Comparison of ENCODE assay signal across 6 cellular contexts in genomic region chr15:43070249-43070648, GRCh38.
"Had no signal": no experiment of that assay in that cellular context is flagged by ENCODE, and none has a peak within 500 bp of the region (broad histone marks: within the 10 kb centered on the region; RNA-seq: fewer than 3 reads in every experiment).

No MANE protein-coding gene starts in this region.

- H3K27ac ChIP-seq: HL-60 had no signal

- ATAC-seq: HepG2, K562 had no signal

- FAIRE-seq: HepG2, HTR-8/SVneo, K562 had no signal

- H3K4me3 ChIP-seq: K562 had no signal

- DNase-seq: IMR-90, KBM-7 had no signal
